ENCODE assay signal across 31 cellular contexts in the genomic region with DNA sequence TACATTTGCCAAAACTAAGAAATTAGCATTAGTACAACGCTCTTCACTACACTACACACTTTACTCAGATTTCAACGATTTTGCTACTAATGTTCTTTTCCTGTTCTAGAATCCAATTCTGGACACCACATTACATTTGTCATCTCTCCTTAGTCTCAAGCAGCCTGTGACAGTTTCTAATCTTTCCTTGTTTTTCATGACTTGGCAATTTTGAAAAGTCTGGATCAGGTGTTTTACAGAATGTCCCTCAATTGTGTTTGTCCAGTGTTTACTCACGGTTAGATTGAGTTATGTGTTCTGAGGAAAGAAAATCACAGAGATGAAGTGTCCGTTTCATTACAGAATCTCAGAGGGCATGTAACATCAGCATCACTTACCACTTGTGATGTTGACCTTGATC.
"Had no signal": no experiment of that assay in that cellular context is flagged by ENCODE, and none has a peak within 500 bp of the region (broad histone marks: within the 10 kb centered on the region; RNA-seq: fewer than 3 reads in every experiment).

No MANE protein-coding gene starts in this region.

- H3K9me3 ChIP-seq: ovary, psoas muscle, suprapubic skin, testis, tibial artery, transverse colon, upper lobe of right lung, uterus had no signal

- H3K27me3 Mint-ChIP-seq: progenitor cell of endocrine pancreas; stimulated activated memory B cell treated with anti-CD40 and anti-IgM and Interleukin-4, amounts not matched to agents 10 μg/mL and 1 μg/mL and 100 μg/mL, for 72 hours; stimulated activated naive CD8-positive, alpha-beta T cell treated with anti-CD3 and anti-CD28 coated beads, Interleukin-15, amount 100 ng/mL, for 72 hours had no signal

- H3K4me3 Mint-ChIP-seq: natural killer cell; nephron; neural progenitor cell; stimulated activated memory B cell treated with anti-CD40 and anti-IgM and Interleukin-4, amounts not matched to agents 10 μg/mL and 1 μg/mL and 100 μg/mL, for 72 hours; stimulated activated naive CD8-positive, alpha-beta T cell treated with anti-CD3 and anti-CD28 coated beads, Interleukin-15, amount 100 ng/mL, for 72 hours; type B pancreatic cell had no signal

- H3K4me1 ChIP-seq: parathyroid adenoma, psoas muscle, spleen, suprapubic skin, testis, tibial artery, transverse colon, upper lobe of right lung, uterus had no signal

- H3K27me3 ChIP-seq: neural progenitor cell, ovary, spleen, suprapubic skin, testis, tibial artery, transverse colon, upper lobe of right lung, uterus had no signal

- H2AFZ ChIP-seq: neural progenitor cell, parathyroid adenoma had no signal

- H3K27ac ChIP-seq: neural progenitor cell, ovary, parathyroid adenoma, psoas muscle, skin epidermis, spleen, suprapubic skin, testis, tibial artery, transverse colon, upper lobe of right lung, uterus had no signal

- H3K4me3 ChIP-seq: neural progenitor cell, ovary, psoas muscle, skin epidermis, smooth muscle cell, spleen, suprapubic skin, testis, tibial artery, transverse colon, upper lobe of right lung, uterus had no signal

- H3K36me3 ChIP-seq: neural progenitor cell, ovary, spleen, suprapubic skin, tibial artery, transverse colon, upper lobe of right lung, uterus had no signal

- ATAC-seq: natural killer cell; psoas muscle; right cardiac atrium; sciatic nerve; stimulated activated memory B cell treated with anti-CD40 and anti-IgM and Interleukin-4, amounts not matched to agents 10 μg/mL and 1 μg/mL and 100 μg/mL, for 72 hours; stimulated activated naive CD8-positive, alpha-beta T cell treated with anti-CD3 and anti-CD28 coated beads, Interleukin-15, amount 100 ng/mL, for 72 hours; stimulated activated naive CD8-positive, alpha-beta T cell treated with anti-CD3 and anti-CD28 coated beads, Interleukin-15, Interleukin-2, amounts not matched to agents 100 U/mL and 50 U/mL, for 24 hours; upper lobe of right lung had no signal

- H3K9me3 Mint-ChIP-seq: nephron; neural progenitor cell; stimulated activated naive CD8-positive, alpha-beta T cell treated with anti-CD3 and anti-CD28 coated beads, Interleukin-15, amount 100 ng/mL, for 72 hours had no signal

- DNase-seq: natural killer cell; occipital lobe; ovary; posterior cingulate gyrus; psoas muscle; right cardiac atrium; spleen; stimulated activated CD4-positive, alpha-beta T cell treated with anti-CD3 and anti-CD28 coated beads, Interleukin-12 subunit alpha, Interleukin-12 subunit beta, amount 100 ng/mL, for 4 hours; stimulated activated CD4-positive, alpha-beta T cell treated with anti-CD3 and anti-CD28 coated beads, Interleukin-1b, Interleukin-23, amount 100 ng/mL, for 48 hours; stimulated activated CD4-positive, alpha-beta T cell treated with anti-CD3 and anti-CD28 coated beads, Interleukin-4, amount 100 ng/mL, for 1 hour; stimulated activated CD4-positive, alpha-beta T cell treated with anti-CD3 and anti-CD28 coated beads, Interleukin-4, amount 100 ng/mL, for 4 hours; stimulated activated CD8-positive, alpha-beta memory T cell treated with anti-CD3 and anti-CD28 coated beads, Interleukin-4, amount 100 ng/mL, for 48 hours; stimulated activated naive CD4-positive, alpha-beta T cell; stimulated activated naive CD8-positive, alpha-beta T cell treated with anti-CD3 and anti-CD28 coated beads, Interleukin-15, amount 100 ng/mL, for 72 hours; stimulated activated naive CD8-positive, alpha-beta T cell treated with anti-CD3 and anti-CD28 coated beads, Interleukin-15, Interleukin-2, amounts not matched to agents 100 U/mL and 50 U/mL, for 24 hours; substantia nigra; testis; tibial artery; transverse colon; upper lobe of right lung; uterus had no signal

- H3K36me3 Mint-ChIP-seq: natural killer cell; neural progenitor cell; stimulated activated memory B cell treated with anti-CD40 and anti-IgM and Interleukin-4, amounts not matched to agents 10 μg/mL and 1 μg/mL and 100 μg/mL, for 72 hours; type B pancreatic cell had no signal

- H3K27ac Mint-ChIP-seq: natural killer cell; nephron; neural progenitor cell; progenitor cell of endocrine pancreas; stimulated activated memory B cell treated with anti-CD40 and anti-IgM and Interleukin-4, amounts not matched to agents 10 μg/mL and 1 μg/mL and 100 μg/mL, for 72 hours; stimulated activated naive CD8-positive, alpha-beta T cell treated with anti-CD3 and anti-CD28 coated beads, Interleukin-15, amount 100 ng/mL, for 72 hours; type B pancreatic cell had no signal

- H3K79me2 ChIP-seq: parathyroid adenoma had no signal

- H3K4me1 Mint-ChIP-seq: natural killer cell; nephron; stimulated activated memory B cell treated with anti-CD40 and anti-IgM and Interleukin-4, amounts not matched to agents 10 μg/mL and 1 μg/mL and 100 μg/mL, for 72 hours; stimulated activated naive CD8-positive, alpha-beta T cell treated with anti-CD3 and anti-CD28 coated beads, Interleukin-15, amount 100 ng/mL, for 72 hours had no signal

- H3K4me2 ChIP-seq: neural progenitor cell, smooth muscle cell had no signal

- H3K9ac ChIP-seq: neural progenitor cell, parathyroid adenoma had no signal
